1 cellular context compared by ENCODE assay signal in genomic region chr5:135509995-135510394, GRCh38.
TF ChIP-seq lines count a peak whose summit lies in the region.

No MANE protein-coding gene starts in this region.

TF ChIP-seq in H1, 55 proteins besides CTCF, POLR2A, EP300 and RAD21:
- no peak for TF ChIP-seq EZH2 (IDR thresholded peaks at IDR 0.05; ENCODE audit: low read depth, low read length, severe bottlenecking)
- TF ChIP-seq CREB1 (IDR thresholded peaks at IDR 0.05), result no peak
- TF ChIP-seq CHD7 (IDR thresholded peaks at IDR 0.05; ENCODE audit: insufficient replicate concordance, low read length), result no peak
- TF ChIP-seq CHD1 (IDR thresholded peaks at IDR 0.05; ENCODE audit: low read depth, low read length), result no peak
- no peak for TF ChIP-seq CTBP2 (IDR thresholded peaks at IDR 0.05; ENCODE audit: borderline replicate concordance, insufficient read depth, insufficient read length, low read length)
- no peak for TF ChIP-seq TEAD4 (IDR thresholded peaks at IDR 0.05; ENCODE audit: low read depth, low read length)
- TF ChIP-seq CBX5 (IDR thresholded peaks at IDR 0.05; ENCODE audit: low read depth, low read length), result no peak
- no peak for TF ChIP-seq SP2 (IDR thresholded peaks at IDR 0.05; ENCODE audit: low read length)
- no peak for TF ChIP-seq USF2 (IDR thresholded peaks at IDR 0.05; ENCODE audit: low read length)
- no peak for TF ChIP-seq CHD2 (IDR thresholded peaks at IDR 0.05; ENCODE audit: low read length)
- TF ChIP-seq KDM1A (IDR thresholded peaks at IDR 0.05; ENCODE audit: borderline replicate concordance, low read length), result no peak
- no peak for TF ChIP-seq NRF1 (IDR thresholded peaks at IDR 0.05; ENCODE audit: low read depth, low read length)
- no peak for TF ChIP-seq YY1 (IDR thresholded peaks at IDR 0.05; ENCODE audit: low read depth, low read length)
- TF ChIP-seq HDAC6 (IDR thresholded peaks at IDR 0.05; ENCODE audit: low read depth, low read length), result no peak
- TF ChIP-seq JUN (IDR thresholded peaks at IDR 0.05; ENCODE audit: low read depth, low read length), result no peak
